Comparison of ENCODE assay signal across 1 cellular context in the genomic region with DNA sequence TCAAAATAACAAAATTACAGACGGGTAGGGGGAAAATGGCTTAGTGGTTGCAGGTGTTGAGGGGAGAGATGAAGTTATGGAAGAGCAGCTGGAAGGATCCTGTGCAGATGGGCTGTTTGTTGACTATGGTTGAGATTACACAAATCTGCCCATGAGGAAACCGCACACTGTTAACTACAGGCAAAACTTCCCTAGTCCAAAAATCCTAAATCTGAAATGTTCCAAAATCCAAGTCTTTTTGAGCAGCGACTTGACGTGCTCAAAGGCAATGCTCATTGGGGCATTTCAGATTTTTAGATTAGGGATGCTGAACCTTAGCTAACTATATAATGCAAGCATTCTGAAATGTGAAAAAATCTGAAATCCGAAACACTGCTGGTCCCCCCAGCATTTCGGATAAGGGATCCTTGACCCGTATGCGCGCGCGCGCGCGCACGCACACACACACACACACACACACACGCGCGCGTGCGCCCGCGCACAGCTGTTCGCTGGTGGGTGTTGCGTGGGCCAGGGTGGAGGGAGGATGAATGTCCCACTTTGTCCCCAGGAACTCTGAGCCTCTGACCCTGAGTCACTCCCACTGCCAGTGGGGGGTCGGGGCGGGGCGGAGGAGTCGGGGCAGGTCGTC.
A peak's percentile ranks its signal among the peaks of the same experiment; 100 is the strongest.
TF ChIP-seq lines count a peak whose summit lies in the region.

No MANE protein-coding gene starts in this region.

TF ChIP-seq in K562, 482 proteins besides CTCF, POLR2A, EP300 and RAD21 (continued from another document and continues in another):
- TF ChIP-seq, protein P1, sequence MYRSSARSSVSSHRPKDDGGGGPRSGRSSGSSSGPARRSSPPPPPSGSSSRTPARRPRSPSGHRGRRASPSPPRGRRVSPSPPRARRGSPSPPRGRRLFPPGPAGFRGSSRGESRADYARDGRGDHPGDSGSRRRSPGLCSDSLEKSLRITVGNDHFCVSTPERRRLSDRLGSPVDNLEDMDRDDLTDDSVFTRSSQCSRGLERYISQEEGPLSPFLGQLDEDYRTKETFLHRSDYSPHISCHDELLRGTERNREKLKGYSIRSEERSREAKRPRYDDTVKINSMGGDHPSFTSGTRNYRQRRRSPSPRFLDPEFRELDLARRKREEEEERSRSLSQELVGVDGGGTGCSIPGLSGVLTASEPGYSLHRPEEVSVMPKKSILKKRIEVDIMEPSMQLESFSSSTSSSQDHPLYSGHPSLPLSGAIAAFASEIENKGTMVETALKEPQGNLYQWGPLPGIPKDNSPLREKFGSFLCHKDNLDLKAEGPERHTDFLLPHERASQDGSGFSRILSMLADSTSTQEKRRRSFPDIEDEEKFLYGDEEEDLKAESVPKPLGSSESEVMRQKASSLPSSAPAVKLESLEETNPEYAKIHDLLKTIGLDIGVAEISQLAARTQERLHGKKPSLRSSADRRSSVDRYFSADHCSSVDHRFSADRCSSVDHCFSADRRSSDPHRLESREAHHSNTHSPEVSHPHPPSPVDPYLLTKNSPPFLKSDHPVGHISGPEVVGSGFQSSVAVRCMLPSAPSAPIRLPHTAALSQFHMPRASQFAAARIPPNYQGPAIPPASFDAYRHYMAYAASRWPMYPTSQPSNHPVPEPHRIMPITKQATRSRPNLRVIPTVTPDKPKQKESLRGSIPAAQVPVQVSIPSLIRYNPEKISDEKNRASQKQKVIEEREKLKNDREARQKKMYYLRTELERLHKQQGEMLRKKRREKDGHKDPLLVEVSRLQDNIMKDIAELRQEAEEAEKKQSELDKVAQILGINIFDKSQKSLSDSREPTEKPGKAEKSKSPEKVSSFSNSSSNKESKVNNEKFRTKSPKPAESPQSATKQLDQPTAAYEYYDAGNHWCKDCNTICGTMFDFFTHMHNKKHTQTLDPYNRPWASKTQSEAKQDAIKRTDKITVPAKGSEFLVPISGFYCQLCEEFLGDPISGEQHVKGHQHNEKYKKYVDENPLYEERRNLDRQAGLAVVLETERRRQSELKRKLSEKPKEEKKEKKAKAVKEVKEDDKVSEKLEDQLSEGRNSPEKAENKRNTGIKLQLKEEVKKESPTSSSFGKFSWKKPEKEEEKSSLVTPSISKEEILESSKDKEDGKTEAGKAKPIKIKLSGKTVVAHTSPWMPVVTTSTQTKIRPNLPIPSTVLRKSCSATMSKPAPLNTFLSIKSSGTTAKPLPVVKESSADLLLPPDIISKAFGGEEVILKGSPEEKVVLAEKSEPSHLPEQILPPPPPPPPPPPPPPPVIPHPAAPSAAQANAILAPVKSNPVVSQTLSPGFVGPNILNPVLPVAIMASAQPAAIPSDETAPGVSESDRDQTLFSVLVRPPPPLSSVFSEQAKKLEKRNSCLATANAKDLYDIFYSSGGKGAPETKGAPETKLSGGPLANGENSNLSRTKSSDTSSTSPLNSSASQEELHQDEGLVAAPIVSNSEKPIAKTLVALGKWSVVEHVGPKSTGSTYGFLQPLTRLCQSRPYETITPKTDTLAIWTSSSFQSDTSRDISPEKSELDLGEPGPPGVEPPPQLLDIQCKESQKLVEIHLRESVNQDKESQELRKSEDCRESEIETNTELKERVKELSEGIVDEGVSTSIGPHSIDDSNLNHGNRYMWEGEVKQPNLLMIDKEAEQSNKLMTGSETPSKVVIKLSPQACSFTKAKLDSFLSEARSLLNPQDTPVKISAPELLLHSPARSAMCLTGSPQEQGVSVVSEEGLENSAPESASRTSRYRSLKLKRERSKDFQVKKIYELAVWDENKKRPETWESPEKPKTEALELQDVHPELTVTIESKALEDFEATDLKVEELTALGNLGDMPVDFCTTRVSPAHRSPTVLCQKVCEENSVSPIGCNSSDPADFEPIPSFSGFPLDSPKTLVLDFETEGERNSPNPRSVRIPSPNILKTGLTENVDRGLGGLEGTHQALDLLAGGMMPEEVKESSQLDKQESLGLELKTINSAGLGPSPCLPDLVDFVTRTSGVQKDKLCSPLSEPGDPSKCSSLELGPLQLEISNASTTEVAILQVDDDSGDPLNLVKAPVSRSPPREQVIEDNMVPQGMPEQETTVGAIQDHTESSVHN (IDR thresholded peaks at IDR 0.05; ENCODE audit: borderline replicate concordance in 1 of 2, low read depth in 1 of 2), result no peak
- TF ChIP-seq SMAD3 (CRISPR knock-in tag; conservative IDR thresholded peaks at IDR 0.05), result no peak
- 0 out of 2 replicates have a peak, but pooled peaks have one; percentile 21 for TF ChIP-seq HDAC2 (IDR thresholded peaks at IDR 0.05)
- no peak for TF ChIP-seq SNIP1 (IDR thresholded peaks at IDR 0.05; ENCODE audit: low read depth)
- TF ChIP-seq, protein P2, sequence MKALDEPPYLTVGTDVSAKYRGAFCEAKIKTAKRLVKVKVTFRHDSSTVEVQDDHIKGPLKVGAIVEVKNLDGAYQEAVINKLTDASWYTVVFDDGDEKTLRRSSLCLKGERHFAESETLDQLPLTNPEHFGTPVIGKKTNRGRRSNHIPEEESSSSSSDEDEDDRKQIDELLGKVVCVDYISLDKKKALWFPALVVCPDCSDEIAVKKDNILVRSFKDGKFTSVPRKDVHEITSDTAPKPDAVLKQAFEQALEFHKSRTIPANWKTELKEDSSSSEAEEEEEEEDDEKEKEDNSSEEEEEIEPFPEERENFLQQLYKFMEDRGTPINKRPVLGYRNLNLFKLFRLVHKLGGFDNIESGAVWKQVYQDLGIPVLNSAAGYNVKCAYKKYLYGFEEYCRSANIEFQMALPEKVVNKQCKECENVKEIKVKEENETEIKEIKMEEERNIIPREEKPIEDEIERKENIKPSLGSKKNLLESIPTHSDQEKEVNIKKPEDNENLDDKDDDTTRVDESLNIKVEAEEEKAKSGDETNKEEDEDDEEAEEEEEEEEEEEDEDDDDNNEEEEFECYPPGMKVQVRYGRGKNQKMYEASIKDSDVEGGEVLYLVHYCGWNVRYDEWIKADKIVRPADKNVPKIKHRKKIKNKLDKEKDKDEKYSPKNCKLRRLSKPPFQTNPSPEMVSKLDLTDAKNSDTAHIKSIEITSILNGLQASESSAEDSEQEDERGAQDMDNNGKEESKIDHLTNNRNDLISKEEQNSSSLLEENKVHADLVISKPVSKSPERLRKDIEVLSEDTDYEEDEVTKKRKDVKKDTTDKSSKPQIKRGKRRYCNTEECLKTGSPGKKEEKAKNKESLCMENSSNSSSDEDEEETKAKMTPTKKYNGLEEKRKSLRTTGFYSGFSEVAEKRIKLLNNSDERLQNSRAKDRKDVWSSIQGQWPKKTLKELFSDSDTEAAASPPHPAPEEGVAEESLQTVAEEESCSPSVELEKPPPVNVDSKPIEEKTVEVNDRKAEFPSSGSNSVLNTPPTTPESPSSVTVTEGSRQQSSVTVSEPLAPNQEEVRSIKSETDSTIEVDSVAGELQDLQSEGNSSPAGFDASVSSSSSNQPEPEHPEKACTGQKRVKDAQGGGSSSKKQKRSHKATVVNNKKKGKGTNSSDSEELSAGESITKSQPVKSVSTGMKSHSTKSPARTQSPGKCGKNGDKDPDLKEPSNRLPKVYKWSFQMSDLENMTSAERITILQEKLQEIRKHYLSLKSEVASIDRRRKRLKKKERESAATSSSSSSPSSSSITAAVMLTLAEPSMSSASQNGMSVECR (CRISPR knock-in tag; IDR thresholded peaks at IDR 0.05), result no peak
- TF ChIP-seq PRPF4 (IDR thresholded peaks at IDR 0.05; ENCODE audit: insufficient read depth, low read depth, low read length, poor library complexity, severe bottlenecking), result no peak
- TF ChIP-seq ZNF212 (CRISPR knock-in tag; IDR thresholded peaks at IDR 0.05), result no peak
- 0 out of 2 replicates have a peak, but pooled peaks have one; percentile 37 for TF ChIP-seq MYC (IDR thresholded peaks at IDR 0.05; ENCODE audit: low read depth, low read length)
- TF ChIP-seq MYC (CRISPR knock-in tag; IDR thresholded peaks at IDR 0.05; ENCODE audit: borderline replicate concordance, low read depth), result no peak
- TF ChIP-seq CBFB (CRISPR knock-in tag; IDR thresholded peaks at IDR 0.05), result no peak
- TF ChIP-seq, protein P3, sequence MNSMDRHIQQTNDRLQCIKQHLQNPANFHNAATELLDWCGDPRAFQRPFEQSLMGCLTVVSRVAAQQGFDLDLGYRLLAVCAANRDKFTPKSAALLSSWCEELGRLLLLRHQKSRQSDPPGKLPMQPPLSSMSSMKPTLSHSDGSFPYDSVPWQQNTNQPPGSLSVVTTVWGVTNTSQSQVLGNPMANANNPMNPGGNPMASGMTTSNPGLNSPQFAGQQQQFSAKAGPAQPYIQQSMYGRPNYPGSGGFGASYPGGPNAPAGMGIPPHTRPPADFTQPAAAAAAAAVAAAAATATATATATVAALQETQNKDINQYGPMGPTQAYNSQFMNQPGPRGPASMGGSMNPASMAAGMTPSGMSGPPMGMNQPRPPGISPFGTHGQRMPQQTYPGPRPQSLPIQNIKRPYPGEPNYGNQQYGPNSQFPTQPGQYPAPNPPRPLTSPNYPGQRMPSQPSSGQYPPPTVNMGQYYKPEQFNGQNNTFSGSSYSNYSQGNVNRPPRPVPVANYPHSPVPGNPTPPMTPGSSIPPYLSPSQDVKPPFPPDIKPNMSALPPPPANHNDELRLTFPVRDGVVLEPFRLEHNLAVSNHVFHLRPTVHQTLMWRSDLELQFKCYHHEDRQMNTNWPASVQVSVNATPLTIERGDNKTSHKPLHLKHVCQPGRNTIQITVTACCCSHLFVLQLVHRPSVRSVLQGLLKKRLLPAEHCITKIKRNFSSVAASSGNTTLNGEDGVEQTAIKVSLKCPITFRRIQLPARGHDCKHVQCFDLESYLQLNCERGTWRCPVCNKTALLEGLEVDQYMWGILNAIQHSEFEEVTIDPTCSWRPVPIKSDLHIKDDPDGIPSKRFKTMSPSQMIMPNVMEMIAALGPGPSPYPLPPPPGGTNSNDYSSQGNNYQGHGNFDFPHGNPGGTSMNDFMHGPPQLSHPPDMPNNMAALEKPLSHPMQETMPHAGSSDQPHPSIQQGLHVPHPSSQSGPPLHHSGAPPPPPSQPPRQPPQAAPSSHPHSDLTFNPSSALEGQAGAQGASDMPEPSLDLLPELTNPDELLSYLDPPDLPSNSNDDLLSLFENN (IDR thresholded peaks at IDR 0.05; ENCODE audit: low read depth in 2 of 2, low read length in 2 of 2), result no peak
- TF ChIP-seq HDAC3 (IDR thresholded peaks at IDR 0.05; ENCODE audit: borderline replicate concordance, partially characterized antibody), result no peak
- TF ChIP-seq PCBP2 (IDR thresholded peaks at IDR 0.05; ENCODE audit: low read depth, low read length, poor library complexity, severe bottlenecking), result no peak
- TF ChIP-seq BCL6 (CRISPR knock-in tag; IDR thresholded peaks at IDR 0.05), result no peak
- no peak for TF ChIP-seq NR3C1 (CRISPR knock-in tag; IDR thresholded peaks at IDR 0.05)
- no peak for TF ChIP-seq SMAD2 (IDR thresholded peaks at IDR 0.05; ENCODE audit: low read depth, low read length)
- TF ChIP-seq POLR2H (tag; IDR thresholded peaks at IDR 0.05; ENCODE audit: low read depth), result peak; percentile 49; the same call in 1 of the 2 replicates
- no peak for TF ChIP-seq E2F3 (CRISPR knock-in tag; IDR thresholded peaks at IDR 0.05)
- no peak for TF ChIP-seq MCM5 (IDR thresholded peaks at IDR 0.05; ENCODE audit: low read depth)
- TF ChIP-seq, protein P4, sequence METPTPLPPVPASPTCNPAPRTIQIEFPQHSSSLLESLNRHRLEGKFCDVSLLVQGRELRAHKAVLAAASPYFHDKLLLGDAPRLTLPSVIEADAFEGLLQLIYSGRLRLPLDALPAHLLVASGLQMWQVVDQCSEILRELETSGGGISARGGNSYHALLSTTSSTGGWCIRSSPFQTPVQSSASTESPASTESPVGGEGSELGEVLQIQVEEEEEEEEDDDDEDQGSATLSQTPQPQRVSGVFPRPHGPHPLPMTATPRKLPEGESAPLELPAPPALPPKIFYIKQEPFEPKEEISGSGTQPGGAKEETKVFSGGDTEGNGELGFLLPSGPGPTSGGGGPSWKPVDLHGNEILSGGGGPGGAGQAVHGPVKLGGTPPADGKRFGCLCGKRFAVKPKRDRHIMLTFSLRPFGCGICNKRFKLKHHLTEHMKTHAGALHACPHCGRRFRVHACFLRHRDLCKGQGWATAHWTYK (CRISPR knock-in tag; IDR thresholded peaks at IDR 0.05), result no peak
- TF ChIP-seq TRIM28 (IDR thresholded peaks at IDR 0.05), result no peak
- TF ChIP-seq TARDBP (IDR thresholded peaks at IDR 0.05), result no peak
- no peak for TF ChIP-seq SP2 (IDR thresholded peaks at IDR 0.05; ENCODE audit: extremely low read depth, low read depth, low read length, poor library complexity, severe bottlenecking)
- TF ChIP-seq, protein P5, sequence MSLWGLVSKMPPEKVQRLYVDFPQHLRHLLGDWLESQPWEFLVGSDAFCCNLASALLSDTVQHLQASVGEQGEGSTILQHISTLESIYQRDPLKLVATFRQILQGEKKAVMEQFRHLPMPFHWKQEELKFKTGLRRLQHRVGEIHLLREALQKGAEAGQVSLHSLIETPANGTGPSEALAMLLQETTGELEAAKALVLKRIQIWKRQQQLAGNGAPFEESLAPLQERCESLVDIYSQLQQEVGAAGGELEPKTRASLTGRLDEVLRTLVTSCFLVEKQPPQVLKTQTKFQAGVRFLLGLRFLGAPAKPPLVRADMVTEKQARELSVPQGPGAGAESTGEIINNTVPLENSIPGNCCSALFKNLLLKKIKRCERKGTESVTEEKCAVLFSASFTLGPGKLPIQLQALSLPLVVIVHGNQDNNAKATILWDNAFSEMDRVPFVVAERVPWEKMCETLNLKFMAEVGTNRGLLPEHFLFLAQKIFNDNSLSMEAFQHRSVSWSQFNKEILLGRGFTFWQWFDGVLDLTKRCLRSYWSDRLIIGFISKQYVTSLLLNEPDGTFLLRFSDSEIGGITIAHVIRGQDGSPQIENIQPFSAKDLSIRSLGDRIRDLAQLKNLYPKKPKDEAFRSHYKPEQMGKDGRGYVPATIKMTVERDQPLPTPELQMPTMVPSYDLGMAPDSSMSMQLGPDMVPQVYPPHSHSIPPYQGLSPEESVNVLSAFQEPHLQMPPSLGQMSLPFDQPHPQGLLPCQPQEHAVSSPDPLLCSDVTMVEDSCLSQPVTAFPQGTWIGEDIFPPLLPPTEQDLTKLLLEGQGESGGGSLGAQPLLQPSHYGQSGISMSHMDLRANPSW (CRISPR knock-in tag; IDR thresholded peaks at IDR 0.05), result no peak
- no peak for TF ChIP-seq STAT5A (IDR thresholded peaks at IDR 0.05; ENCODE audit: borderline replicate concordance, low read length)
